ENCODE assay signal across 1 cellular context in the genomic region with DNA sequence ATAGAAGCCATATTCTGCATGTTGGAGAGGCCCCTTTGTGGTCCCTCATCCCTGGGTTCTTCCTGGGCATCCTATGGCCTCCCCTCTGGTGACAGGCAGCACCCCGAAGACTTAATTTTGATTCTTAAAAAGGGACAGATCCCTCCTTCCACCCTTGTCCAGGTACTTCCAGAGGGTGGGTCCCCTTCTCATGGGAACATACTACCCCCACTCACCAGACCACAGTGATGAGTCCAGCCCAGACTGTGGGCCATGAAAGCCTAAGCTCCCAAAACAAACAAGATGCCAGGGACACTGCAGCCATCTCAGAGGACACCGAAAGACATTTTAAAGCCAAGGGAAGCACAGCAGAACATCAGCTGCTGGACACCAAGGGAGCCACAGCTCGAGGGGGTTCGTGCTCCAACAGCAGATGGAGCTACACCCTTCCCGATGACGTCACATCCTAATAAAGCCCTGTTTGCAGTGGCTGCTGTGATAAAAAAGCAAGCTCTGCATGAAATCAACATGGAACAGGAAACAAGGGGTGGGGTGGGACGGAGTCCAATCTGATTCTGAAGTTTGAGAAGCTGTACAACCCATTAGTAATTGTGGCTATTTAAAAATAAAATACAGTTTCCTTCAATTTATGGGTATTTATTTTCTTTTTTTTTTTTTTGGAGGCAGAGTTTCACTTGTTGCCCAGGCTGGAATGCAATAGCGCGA.
TF ChIP-seq lines count a peak whose summit lies in the region.

No MANE protein-coding gene starts in this region.

TF ChIP-seq in H1, 55 proteins besides CTCF, POLR2A, EP300 and RAD21:
- TF ChIP-seq CTBP2 (IDR thresholded peaks at IDR 0.05; ENCODE audit: borderline replicate concordance, insufficient read depth, insufficient read length, low read length): no peak
- TF ChIP-seq JUND (IDR thresholded peaks at IDR 0.05; ENCODE audit: low read length): peak; percentile 72
- TF ChIP-seq NRF1 (IDR thresholded peaks at IDR 0.05; ENCODE audit: low read depth, low read length): no peak
- TF ChIP-seq, protein P1, sequence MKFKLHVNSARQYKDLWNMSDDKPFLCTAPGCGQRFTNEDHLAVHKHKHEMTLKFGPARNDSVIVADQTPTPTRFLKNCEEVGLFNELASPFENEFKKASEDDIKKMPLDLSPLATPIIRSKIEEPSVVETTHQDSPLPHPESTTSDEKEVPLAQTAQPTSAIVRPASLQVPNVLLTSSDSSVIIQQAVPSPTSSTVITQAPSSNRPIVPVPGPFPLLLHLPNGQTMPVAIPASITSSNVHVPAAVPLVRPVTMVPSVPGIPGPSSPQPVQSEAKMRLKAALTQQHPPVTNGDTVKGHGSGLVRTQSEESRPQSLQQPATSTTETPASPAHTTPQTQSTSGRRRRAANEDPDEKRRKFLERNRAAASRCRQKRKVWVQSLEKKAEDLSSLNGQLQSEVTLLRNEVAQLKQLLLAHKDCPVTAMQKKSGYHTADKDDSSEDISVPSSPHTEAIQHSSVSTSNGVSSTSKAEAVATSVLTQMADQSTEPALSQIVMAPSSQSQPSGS (IDR thresholded peaks at IDR 0.05; ENCODE audit: low read length): peak; percentile 85; the same call in 1 of the 2 replicates
- TF ChIP-seq RFX5 (IDR thresholded peaks at IDR 0.05; ENCODE audit: borderline replicate concordance, low read depth, low read length): no peak
- TF ChIP-seq, protein P2, sequence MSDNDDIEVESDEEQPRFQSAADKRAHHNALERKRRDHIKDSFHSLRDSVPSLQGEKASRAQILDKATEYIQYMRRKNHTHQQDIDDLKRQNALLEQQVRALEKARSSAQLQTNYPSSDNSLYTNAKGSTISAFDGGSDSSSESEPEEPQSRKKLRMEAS (IDR thresholded peaks at IDR 0.05): no peak
- TF ChIP-seq BACH1 (IDR thresholded peaks at IDR 0.05; ENCODE audit: low read length): no peak
- peak; percentile 75 for TF ChIP-seq CREB1 (IDR thresholded peaks at IDR 0.05)
- no peak for TF ChIP-seq GTF2F1 (IDR thresholded peaks at IDR 0.05; ENCODE audit: borderline replicate concordance, low read depth, low read length)
- TF ChIP-seq, protein P3, sequence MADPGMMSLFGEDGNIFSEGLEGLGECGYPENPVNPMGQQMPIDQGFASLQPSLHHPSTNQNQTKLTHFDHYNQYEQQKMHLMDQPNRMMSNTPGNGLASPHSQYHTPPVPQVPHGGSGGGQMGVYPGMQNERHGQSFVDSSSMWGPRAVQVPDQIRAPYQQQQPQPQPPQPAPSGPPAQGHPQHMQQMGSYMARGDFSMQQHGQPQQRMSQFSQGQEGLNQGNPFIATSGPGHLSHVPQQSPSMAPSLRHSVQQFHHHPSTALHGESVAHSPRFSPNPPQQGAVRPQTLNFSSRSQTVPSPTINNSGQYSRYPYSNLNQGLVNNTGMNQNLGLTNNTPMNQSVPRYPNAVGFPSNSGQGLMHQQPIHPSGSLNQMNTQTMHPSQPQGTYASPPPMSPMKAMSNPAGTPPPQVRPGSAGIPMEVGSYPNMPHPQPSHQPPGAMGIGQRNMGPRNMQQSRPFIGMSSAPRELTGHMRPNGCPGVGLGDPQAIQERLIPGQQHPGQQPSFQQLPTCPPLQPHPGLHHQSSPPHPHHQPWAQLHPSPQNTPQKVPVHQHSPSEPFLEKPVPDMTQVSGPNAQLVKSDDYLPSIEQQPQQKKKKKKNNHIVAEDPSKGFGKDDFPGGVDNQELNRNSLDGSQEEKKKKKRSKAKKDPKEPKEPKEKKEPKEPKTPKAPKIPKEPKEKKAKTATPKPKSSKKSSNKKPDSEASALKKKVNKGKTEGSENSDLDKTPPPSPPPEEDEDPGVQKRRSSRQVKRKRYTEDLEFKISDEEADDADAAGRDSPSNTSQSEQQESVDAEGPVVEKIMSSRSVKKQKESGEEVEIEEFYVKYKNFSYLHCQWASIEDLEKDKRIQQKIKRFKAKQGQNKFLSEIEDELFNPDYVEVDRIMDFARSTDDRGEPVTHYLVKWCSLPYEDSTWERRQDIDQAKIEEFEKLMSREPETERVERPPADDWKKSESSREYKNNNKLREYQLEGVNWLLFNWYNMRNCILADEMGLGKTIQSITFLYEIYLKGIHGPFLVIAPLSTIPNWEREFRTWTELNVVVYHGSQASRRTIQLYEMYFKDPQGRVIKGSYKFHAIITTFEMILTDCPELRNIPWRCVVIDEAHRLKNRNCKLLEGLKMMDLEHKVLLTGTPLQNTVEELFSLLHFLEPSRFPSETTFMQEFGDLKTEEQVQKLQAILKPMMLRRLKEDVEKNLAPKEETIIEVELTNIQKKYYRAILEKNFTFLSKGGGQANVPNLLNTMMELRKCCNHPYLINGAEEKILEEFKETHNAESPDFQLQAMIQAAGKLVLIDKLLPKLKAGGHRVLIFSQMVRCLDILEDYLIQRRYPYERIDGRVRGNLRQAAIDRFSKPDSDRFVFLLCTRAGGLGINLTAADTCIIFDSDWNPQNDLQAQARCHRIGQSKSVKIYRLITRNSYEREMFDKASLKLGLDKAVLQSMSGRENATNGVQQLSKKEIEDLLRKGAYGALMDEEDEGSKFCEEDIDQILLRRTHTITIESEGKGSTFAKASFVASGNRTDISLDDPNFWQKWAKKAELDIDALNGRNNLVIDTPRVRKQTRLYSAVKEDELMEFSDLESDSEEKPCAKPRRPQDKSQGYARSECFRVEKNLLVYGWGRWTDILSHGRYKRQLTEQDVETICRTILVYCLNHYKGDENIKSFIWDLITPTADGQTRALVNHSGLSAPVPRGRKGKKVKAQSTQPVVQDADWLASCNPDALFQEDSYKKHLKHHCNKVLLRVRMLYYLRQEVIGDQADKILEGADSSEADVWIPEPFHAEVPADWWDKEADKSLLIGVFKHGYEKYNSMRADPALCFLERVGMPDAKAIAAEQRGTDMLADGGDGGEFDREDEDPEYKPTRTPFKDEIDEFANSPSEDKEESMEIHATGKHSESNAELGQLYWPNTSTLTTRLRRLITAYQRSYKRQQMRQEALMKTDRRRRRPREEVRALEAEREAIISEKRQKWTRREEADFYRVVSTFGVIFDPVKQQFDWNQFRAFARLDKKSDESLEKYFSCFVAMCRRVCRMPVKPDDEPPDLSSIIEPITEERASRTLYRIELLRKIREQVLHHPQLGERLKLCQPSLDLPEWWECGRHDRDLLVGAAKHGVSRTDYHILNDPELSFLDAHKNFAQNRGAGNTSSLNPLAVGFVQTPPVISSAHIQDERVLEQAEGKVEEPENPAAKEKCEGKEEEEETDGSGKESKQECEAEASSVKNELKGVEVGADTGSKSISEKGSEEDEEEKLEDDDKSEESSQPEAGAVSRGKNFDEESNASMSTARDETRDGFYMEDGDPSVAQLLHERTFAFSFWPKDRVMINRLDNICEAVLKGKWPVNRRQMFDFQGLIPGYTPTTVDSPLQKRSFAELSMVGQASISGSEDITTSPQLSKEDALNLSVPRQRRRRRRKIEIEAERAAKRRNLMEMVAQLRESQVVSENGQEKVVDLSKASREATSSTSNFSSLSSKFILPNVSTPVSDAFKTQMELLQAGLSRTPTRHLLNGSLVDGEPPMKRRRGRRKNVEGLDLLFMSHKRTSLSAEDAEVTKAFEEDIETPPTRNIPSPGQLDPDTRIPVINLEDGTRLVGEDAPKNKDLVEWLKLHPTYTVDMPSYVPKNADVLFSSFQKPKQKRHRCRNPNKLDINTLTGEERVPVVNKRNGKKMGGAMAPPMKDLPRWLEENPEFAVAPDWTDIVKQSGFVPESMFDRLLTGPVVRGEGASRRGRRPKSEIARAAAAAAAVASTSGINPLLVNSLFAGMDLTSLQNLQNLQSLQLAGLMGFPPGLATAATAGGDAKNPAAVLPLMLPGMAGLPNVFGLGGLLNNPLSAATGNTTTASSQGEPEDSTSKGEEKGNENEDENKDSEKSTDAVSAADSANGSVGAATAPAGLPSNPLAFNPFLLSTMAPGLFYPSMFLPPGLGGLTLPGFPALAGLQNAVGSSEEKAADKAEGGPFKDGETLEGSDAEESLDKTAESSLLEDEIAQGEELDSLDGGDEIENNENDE (IDR thresholded peaks at IDR 0.05; ENCODE audit: insufficient replicate concordance, low read length): no peak
- TF ChIP-seq JUN (IDR thresholded peaks at IDR 0.05; ENCODE audit: low read depth, low read length): peak; percentile 63; the same call in 1 of the 2 replicates
- no peak for TF ChIP-seq RXRA (IDR thresholded peaks at IDR 0.05; ENCODE audit: insufficient read depth, low read depth, low read length)
- TF ChIP-seq EZH2 (IDR thresholded peaks at IDR 0.05; ENCODE audit: low read depth, low read length, severe bottlenecking): no peak
